ENCODE assay signal across 1 cellular context in genomic region chr19:788821-789472, GRCh38.
TF ChIP-seq lines count a peak whose summit lies in the region.

No MANE protein-coding gene starts in this region.

TF ChIP-seq in K562, 482 proteins besides CTCF, POLR2A, EP300 and RAD21 (continued from another document and continues in another):
- peak; percentile 75 for TF ChIP-seq MGA (IDR thresholded peaks at IDR 0.05)
- peak; percentile 73 for TF ChIP-seq POLR2G (IDR thresholded peaks at IDR 0.05; ENCODE audit: low read depth, low read length)
- no peak for TF ChIP-seq ZNF696 (CRISPR knock-in tag; conservative IDR thresholded peaks at IDR 0.05)
- TF ChIP-seq KAT2B (IDR thresholded peaks at IDR 0.05; ENCODE audit: low read depth, low read length), result no peak
- peak; percentile 23 to 52 for TF ChIP-seq E2F6 (IDR thresholded peaks at IDR 0.05; ENCODE audit: borderline replicate concordance in 1 of 2, extremely low read depth in 1 of 2, insufficient read depth in 1 of 2, insufficient read length in 1 of 2, low read depth in 1 of 2, low read length in 1 of 2, poor library complexity in 1 of 2, severe bottlenecking in 1 of 2)
- no peak for TF ChIP-seq ZNF384 (IDR thresholded peaks at IDR 0.05; ENCODE audit: low read depth, low read length)
- no peak for TF ChIP-seq FOXK1 (CRISPR knock-in tag; IDR thresholded peaks at IDR 0.05; ENCODE audit: borderline replicate concordance)
- TF ChIP-seq SUPT5H (IDR thresholded peaks at IDR 0.05), result peak; percentile 36; the same call in 1 of the 2 replicates
- TF ChIP-seq, protein P1, sequence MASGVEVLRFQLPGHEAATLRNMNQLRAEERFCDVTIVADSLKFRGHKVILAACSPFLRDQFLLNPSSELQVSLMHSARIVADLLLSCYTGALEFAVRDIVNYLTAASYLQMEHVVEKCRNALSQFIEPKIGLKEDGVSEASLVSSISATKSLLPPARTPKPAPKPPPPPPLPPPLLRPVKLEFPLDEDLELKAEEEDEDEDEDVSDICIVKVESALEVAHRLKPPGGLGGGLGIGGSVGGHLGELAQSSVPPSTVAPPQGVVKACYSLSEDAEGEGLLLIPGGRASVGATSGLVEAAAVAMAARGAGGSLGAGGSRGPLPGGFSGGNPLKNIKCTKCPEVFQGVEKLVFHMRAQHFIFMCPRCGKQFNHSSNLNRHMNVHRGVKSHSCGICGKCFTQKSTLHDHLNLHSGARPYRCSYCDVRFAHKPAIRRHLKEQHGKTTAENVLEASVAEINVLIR (CRISPR knock-in tag; IDR thresholded peaks at IDR 0.05), result no peak
- no peak for TF ChIP-seq MCM2 (IDR thresholded peaks at IDR 0.05; ENCODE audit: low read depth)
- no peak for TF ChIP-seq ZNF12 (CRISPR knock-in tag; IDR thresholded peaks at IDR 0.05)
- peak; percentile 38; the same call in 1 of the 2 replicates for TF ChIP-seq EP400 (IDR thresholded peaks at IDR 0.05)
- TF ChIP-seq MEIS2 (IDR thresholded peaks at IDR 0.05; ENCODE audit: partially characterized antibody), result peak; percentile 44
- no peak for TF ChIP-seq ZNF707 (CRISPR knock-in tag; conservative IDR thresholded peaks at IDR 0.05)
- no peak for TF ChIP-seq ZNF780A (CRISPR knock-in tag; IDR thresholded peaks at IDR 0.05)
- TF ChIP-seq CHCHD3 (CRISPR knock-in tag; IDR thresholded peaks at IDR 0.05), result no peak
- TF ChIP-seq MCM5 (IDR thresholded peaks at IDR 0.05; ENCODE audit: low read depth), result no peak
- TF ChIP-seq ZNF766 (CRISPR knock-in tag; conservative IDR thresholded peaks at IDR 0.05), result peak; percentile 68; the same call in 1 of the 2 replicates
- TF ChIP-seq MYBL2 (IDR thresholded peaks at IDR 0.05; ENCODE audit: low read depth), result no peak
- TF ChIP-seq MYBL2 (CRISPR knock-in tag; IDR thresholded peaks at IDR 0.05; ENCODE audit: borderline replicate concordance), result no peak
- TF ChIP-seq SMAD4 (CRISPR knock-in tag; conservative IDR thresholded peaks at IDR 0.05), result peak; percentile 30; the same call in 1 of the 2 replicates
- TF ChIP-seq RFX1 (IDR thresholded peaks at IDR 0.05), result no peak
- TF ChIP-seq SLC30A9 (CRISPR knock-in tag; IDR thresholded peaks at IDR 0.05), result no peak
- 0 out of 2 replicates have a peak, but pooled peaks have one; percentile 2 for TF ChIP-seq ATF4 (CRISPR knock-in tag; IDR thresholded peaks at IDR 0.05)
- peak; percentile 56; the same call in 1 of the 2 replicates for TF ChIP-seq ETV1 (tag; conservative IDR thresholded peaks at IDR 0.05; ENCODE audit: low read depth)
- TF ChIP-seq, protein P2, sequence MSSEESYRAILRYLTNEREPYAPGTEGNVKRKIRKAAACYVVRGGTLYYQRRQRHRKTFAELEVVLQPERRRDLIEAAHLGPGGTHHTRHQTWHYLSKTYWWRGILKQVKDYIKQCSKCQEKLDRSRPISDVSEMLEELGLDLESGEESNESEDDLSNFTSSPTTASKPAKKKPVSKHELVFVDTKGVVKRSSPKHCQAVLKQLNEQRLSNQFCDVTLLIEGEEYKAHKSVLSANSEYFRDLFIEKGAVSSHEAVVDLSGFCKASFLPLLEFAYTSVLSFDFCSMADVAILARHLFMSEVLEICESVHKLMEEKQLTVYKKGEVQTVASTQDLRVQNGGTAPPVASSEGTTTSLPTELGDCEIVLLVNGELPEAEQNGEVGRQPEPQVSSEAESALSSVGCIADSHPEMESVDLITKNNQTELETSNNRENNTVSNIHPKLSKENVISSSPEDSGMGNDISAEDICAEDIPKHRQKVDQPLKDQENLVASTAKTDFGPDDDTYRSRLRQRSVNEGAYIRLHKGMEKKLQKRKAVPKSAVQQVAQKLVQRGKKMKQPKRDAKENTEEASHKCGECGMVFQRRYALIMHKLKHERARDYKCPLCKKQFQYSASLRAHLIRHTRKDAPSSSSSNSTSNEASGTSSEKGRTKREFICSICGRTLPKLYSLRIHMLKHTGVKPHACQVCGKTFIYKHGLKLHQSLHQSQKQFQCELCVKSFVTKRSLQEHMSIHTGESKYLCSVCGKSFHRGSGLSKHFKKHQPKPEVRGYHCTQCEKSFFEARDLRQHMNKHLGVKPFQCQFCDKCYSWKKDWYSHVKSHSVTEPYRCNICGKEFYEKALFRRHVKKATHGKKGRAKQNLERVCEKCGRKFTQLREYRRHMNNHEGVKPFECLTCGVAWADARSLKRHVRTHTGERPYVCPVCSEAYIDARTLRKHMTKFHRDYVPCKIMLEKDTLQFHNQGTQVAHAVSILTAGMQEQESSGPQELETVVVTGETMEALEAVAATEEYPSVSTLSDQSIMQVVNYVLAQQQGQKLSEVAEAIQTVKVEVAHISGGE (CRISPR knock-in tag; IDR thresholded peaks at IDR 0.05), result 0 out of 6 replicates have a peak, but pooled peaks of 1 of the 3 experiments have one; percentile 47
- peak; percentile 32; the same call in 1 of the 2 replicates for TF ChIP-seq FOSL1 (tag; conservative IDR thresholded peaks at IDR 0.05)
- TF ChIP-seq CTBP1 (IDR thresholded peaks at IDR 0.05; ENCODE audit: borderline replicate concordance), result no peak
- TF ChIP-seq IRF9 (tag; IDR thresholded peaks at IDR 0.05), result no peak
- 0 out of 2 replicates have a peak, but pooled peaks have one; percentile 25 for TF ChIP-seq NFRKB (IDR thresholded peaks at IDR 0.05; ENCODE audit: low read depth)
- no peak for TF ChIP-seq MITF (IDR thresholded peaks at IDR 0.05)
- TF ChIP-seq, protein P3, sequence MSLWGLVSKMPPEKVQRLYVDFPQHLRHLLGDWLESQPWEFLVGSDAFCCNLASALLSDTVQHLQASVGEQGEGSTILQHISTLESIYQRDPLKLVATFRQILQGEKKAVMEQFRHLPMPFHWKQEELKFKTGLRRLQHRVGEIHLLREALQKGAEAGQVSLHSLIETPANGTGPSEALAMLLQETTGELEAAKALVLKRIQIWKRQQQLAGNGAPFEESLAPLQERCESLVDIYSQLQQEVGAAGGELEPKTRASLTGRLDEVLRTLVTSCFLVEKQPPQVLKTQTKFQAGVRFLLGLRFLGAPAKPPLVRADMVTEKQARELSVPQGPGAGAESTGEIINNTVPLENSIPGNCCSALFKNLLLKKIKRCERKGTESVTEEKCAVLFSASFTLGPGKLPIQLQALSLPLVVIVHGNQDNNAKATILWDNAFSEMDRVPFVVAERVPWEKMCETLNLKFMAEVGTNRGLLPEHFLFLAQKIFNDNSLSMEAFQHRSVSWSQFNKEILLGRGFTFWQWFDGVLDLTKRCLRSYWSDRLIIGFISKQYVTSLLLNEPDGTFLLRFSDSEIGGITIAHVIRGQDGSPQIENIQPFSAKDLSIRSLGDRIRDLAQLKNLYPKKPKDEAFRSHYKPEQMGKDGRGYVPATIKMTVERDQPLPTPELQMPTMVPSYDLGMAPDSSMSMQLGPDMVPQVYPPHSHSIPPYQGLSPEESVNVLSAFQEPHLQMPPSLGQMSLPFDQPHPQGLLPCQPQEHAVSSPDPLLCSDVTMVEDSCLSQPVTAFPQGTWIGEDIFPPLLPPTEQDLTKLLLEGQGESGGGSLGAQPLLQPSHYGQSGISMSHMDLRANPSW (CRISPR knock-in tag; IDR thresholded peaks at IDR 0.05), result no peak
- 0 out of 2 replicates have a peak, but pooled peaks have one; percentile 2 for TF ChIP-seq NFE2 (IDR thresholded peaks at IDR 0.05; ENCODE audit: low read depth)
- TF ChIP-seq RBFOX2 (IDR thresholded peaks at IDR 0.05; ENCODE audit: low read depth, low read length), result peak; percentile 77
- TF ChIP-seq ZBED1 (IDR thresholded peaks at IDR 0.05), result no peak
